16 cellular contexts compared by ENCODE assay signal in genomic region chr6:54971825-54972224, GRCh38.
DNase-seq lines count a peak whose midpoint lies in the region; ATAC-seq and TF ChIP-seq lines count a peak whose summit lies in the region.
"Had no signal": no experiment of that assay in that cellular context is flagged by ENCODE, and none has a peak within 500 bp of the region (broad histone marks: within the 10 kb centered on the region; RNA-seq: fewer than 3 reads in every experiment).

No MANE protein-coding gene starts in this region.

- H2AFZ ChIP-seq in PC-3 (ENCODE audit: low read length) (no peak overlapping the region), mammary epithelial cell (ENCODE audit: low read depth, low read length) (no peak overlapping the region)
- H2AFZ ChIP-seq: GM23338 had no signal

- H3K4me1 ChIP-seq in PC-3 (ENCODE audit: insufficient read depth, low read length), result peaks cover 23% of the 10 kb centered on the region
- no peaks in the 10 kb centered on the region for H3K4me1 ChIP-seq in mammary epithelial cell (ENCODE audit: insufficient read depth, low read length)
- no peaks in the 10 kb centered on the region for H3K4me1 ChIP-seq in heart right ventricle
- peaks cover 0 to 5% (median 0%) of the 10 kb centered on the region in 4 donors for H3K4me1 ChIP-seq in stomach
- H3K4me1 ChIP-seq: BE2C, Caco-2 had no signal

- H3F3A ChIP-seq in PC-3 (ENCODE audit: low read length, unreplicated experiment), result no peaks in the 10 kb centered on the region

- dilution Hi-C loops in mammary epithelial cell (cut with HindIII; ENCODE audit: low sequenced_read_pairs), result no loop called here

- H3K9me3 ChIP-seq in PC-3 (ENCODE audit: low read length) (no peaks in the 10 kb centered on the region), mammary epithelial cell (replicated peaks; ENCODE audit: insufficient read depth, low read length) (no peaks in the 10 kb centered on the region), heart right ventricle (no peaks in the 10 kb centered on the region), stomach (no peaks in the 10 kb centered on the region)
- H3K9me3 ChIP-seq: BE2C, Caco-2 had no signal

- WGBS in mammary epithelial cell (ENCODE audit: low coverage, missing lambda C conversion rate), result 25% methylated on average over 2 of the region's 2 CpGs
- 80 to 83% methylated on average over 2 of the region's 2 CpGs for WGBS in heart right ventricle, 2 donors
- WGBS in stomach, 5 donors, result 47 to 94% (median 89%) methylated on average over 2 of the region's 2 CpGs

- H3K9ac ChIP-seq in PC-3 (ENCODE audit: low read length) (no peak overlapping the region), mammary epithelial cell (ENCODE audit: insufficient read depth, low read length) (no peak overlapping the region)

- intact Hi-C loops in PC-3 (cut with micrococcal nuclease) (loop anchor here (5.0 kb wide), 1 partner anchor 35 kb away; no protein-coding TSS in a partner anchor), mammary epithelial cell (cut with micrococcal nuclease) (no loop called here), heart right ventricle (cut with DNase I) (no loop called here), stomach (cut with DNase I; ENCODE audit: low total_unique reads) (no loop called here)

- H3K27me3 ChIP-seq in PC-3 (ENCODE audit: low read length) (no peaks in the 10 kb centered on the region), mammary epithelial cell (ENCODE audit: insufficient read depth, low read length) (no peaks in the 10 kb centered on the region), heart right ventricle (no peaks in the 10 kb centered on the region), stomach (no peaks in the 10 kb centered on the region)
- H3K27me3 ChIP-seq: BE2C had no signal

- H3K4me3 ChIP-seq in PC-3 (ENCODE audit: low read length), result no peak overlapping the region
- H3K4me3 ChIP-seq in mammary epithelial cell (replicated peaks in 1 of 3; ENCODE audit: insufficient read depth in 1 of 3, low read depth in 2 of 3, low read length in 3 of 3), result no peak overlapping the region
- no peak overlapping the region for H3K4me3 ChIP-seq in heart right ventricle
- H3K4me3 ChIP-seq in stomach, result no peak overlapping the region
- H3K4me3 ChIP-seq: GM23338 had no signal

- H3K27ac ChIP-seq in PC-3 (ENCODE audit: low read length), result no peak overlapping the region
- no peak overlapping the region for H3K27ac ChIP-seq in mammary epithelial cell (ENCODE audit: insufficient read depth, low read depth, low read length)
- no peak overlapping the region for H3K27ac ChIP-seq in heart right ventricle
- H3K27ac ChIP-seq in stomach, result no peak overlapping the region

- in situ Hi-C loops in mammary epithelial cell (cut with MboI; ENCODE audit: low sequenced_read_pairs in 2 of 2), result no loop called here

- ATAC-seq in PC-3 (no peak), esophagus mucosa (peak; percentile 53), heart right ventricle (no peak)
- ATAC-seq: GM23338, HepG2 had no signal

- no peak for TF ChIP-seq EP300 in stomach (IDR thresholded peaks at IDR 0.05)

- H4K20me1 ChIP-seq in PC-3 (ENCODE audit: low read length) (no peaks in the 10 kb centered on the region), mammary epithelial cell (ENCODE audit: insufficient read depth, low read length) (no peaks in the 10 kb centered on the region)

- CTCF ChIA-PET in PC-3 (lab: Charles Lee), result no interaction called here
- CTCF ChIA-PET in mammary epithelial cell (lab: Charles Lee; ENCODE audit: low non-redundant PET), result interaction anchor here (0.8 kb wide), 1 partner anchor 705 kb away, joined by 3 read pairs; no protein-coding TSS in a partner anchor

- no peaks in the 10 kb centered on the region for H3K9me2 ChIP-seq in PC-3 (replicated peaks; ENCODE audit: low read length)

- H3K4me2 ChIP-seq in PC-3 (ENCODE audit: low read length) (no peak overlapping the region), mammary epithelial cell (ENCODE audit: insufficient read depth, low read depth, low read length) (no peak overlapping the region)
- H3K4me2 ChIP-seq: GM23338 had no signal

- BruUV-seq in PC-3 (replicated peaks; lab: Mats Ljungman, UMichigan) (no TSS peak), mammary epithelial cell (replicated peaks; lab: Mats Ljungman, UMichigan) (no TSS peak)

- no peak for TF ChIP-seq POLR2A in stomach (IDR thresholded peaks at IDR 0.05)

- DNase-seq in PC-3 (peak; percentile 46), mammary epithelial cell (peak; percentile 84), DMS153 treated with DMSO at 0.1 percent for 48 hours (lab: John Stamatoyannopoulos, UW; ENCODE audit: unreplicated experiment) (no peak), heart right ventricle (no peak), stomach (no peak)
- DNase-seq: ACHN; BE2C; C1 segment of cervical spinal cord; Caco-2; CD4-positive, CD25-positive, alpha-beta regulatory T cell; DMS153; DMS79 treated with DMSO at 0.1 percent for 48 hours; GF-D8 had no signal

- TF ChIP-seq CTCF in PC-3 (conservative IDR thresholded peaks at IDR 0.05; ENCODE audit: low read depth, low read length) (no peak), mammary epithelial cell (conservative IDR thresholded peaks at IDR 0.05 in 1 of 2, IDR thresholded peaks at IDR 0.05 in 1 of 2; ENCODE audit: extremely low read depth in 1 of 2, insufficient read depth in 1 of 2, low read depth in 1 of 2, low read length in 2 of 2) (no peak), heart right ventricle (IDR thresholded peaks at IDR 0.05) (no peak), stomach (IDR thresholded peaks at IDR 0.05) (no peak)

- POLR2A ChIA-PET in PC-3 (lab: Charles Lee; ENCODE audit: unreplicated experiment), result no interaction called here

- H3K79me2 ChIP-seq in PC-3 (ENCODE audit: low read length) (no peaks in the 10 kb centered on the region), mammary epithelial cell (ENCODE audit: insufficient read depth, low read length) (no peaks in the 10 kb centered on the region)

- no peaks in the 10 kb centered on the region for H3K36me3 ChIP-seq in PC-3 (ENCODE audit: low read depth, low read length)
- no peaks in the 10 kb centered on the region for H3K36me3 ChIP-seq in mammary epithelial cell (ENCODE audit: insufficient read depth, low read length)
- no peaks in the 10 kb centered on the region for H3K36me3 ChIP-seq in heart right ventricle
- no peaks in the 10 kb centered on the region for H3K36me3 ChIP-seq in stomach
- H3K36me3 ChIP-seq: BE2C had no signal

Comparison
In these comparisons a context has a peak if more than half of its experiments do, and no peak if none do; other contexts are left out.
1. DNase-seq: peak in PC-3 (single experiment) and mammary epithelial cell (single experiment); none in DMS153 treated with DMSO at 0.1 percent for 48 hours (single experiment), heart right ventricle (0 of 2) and stomach (single experiment).